ENCODE assay signal across 8 cellular contexts in genomic region chr20:12269579-12269978, GRCh38.
"Had no signal": no experiment of that assay in that cellular context is flagged by ENCODE, and none has a peak within 500 bp of the region (broad histone marks: within the 10 kb centered on the region; RNA-seq: fewer than 3 reads in every experiment).

No MANE protein-coding gene starts in this region.

- ATAC-seq: HCT116, HepG2 had no signal

- H3K9me3 ChIP-seq: HAP-1 had no signal

- H3K4me3 ChIP-seq: GM23248, HAP-1 had no signal

- DNase-seq: GM23248, GOT3, H7, HFFc6 had no signal

- H3K4me1 ChIP-seq: HAP-1 had no signal

- H3K36me3 ChIP-seq: HAP-1 had no signal

- H3K27ac ChIP-seq: GM23248, HL-60 had no signal
